9 cellular contexts compared by ENCODE assay signal in genomic region chr17:43983515-43984411, GRCh38. TPM values are rescaled to one million over a fixed set of nuclear protein-coding genes. Genes with fewer than 3 reads are reported as not detected.
DNase-seq lines count a peak whose midpoint lies in the region; ATAC-seq, FAIRE-seq and TF ChIP-seq lines count a peak whose summit lies in the region.
"Had no signal": no experiment of that assay in that cellular context is flagged by ENCODE, and none has a peak within 500 bp of the region (broad histone marks: within the 10 kb centered on the region; RNA-seq: fewer than 3 reads in every experiment).

No MANE protein-coding gene starts in this region.

- H3K27ac Mint-ChIP-seq in mesothelial cell of epicardium, result no peak overlapping the region
- H3K27ac Mint-ChIP-seq: stimulated activated naive CD8-positive, alpha-beta T cell treated with anti-CD3 and anti-CD28 coated beads, Interleukin-15, Interleukin-2, amounts not matched to agents 100 ng/mL and 50 ng/mL, for 24 hours had no signal

- H3K4me1 ChIP-seq in ACC112 (ENCODE audit: control insufficient read depth, insufficient read depth, low read length, unreplicated experiment), result no peaks in the 10 kb centered on the region

- H3K36me3 ChIP-seq in ACC112 (ENCODE audit: insufficient read depth, low read length), result no peaks in the 10 kb centered on the region

- no peaks in the 10 kb centered on the region for H3K79me2 ChIP-seq in ACC112 (ENCODE audit: control insufficient read depth, insufficient read depth, low read length, unreplicated experiment)

- H3K9me3 Mint-ChIP-seq in mesothelial cell of epicardium, result no peaks in the 10 kb centered on the region
- H3K9me3 Mint-ChIP-seq: stimulated activated naive CD8-positive, alpha-beta T cell treated with anti-CD3 and anti-CD28 coated beads, Interleukin-15, Interleukin-2, amounts not matched to agents 100 ng/mL and 50 ng/mL, for 24 hours had no signal

- no peaks in the 10 kb centered on the region for H3K4me1 Mint-ChIP-seq in mesothelial cell of epicardium

- TF ChIP-seq CTCF in HFF-Myc (IDR thresholded peaks at IDR 0.05; ENCODE audit: low read depth, low read length, missing control alignments) (peak; percentile 40), choroid plexus epithelial cell (conservative IDR thresholded peaks at IDR 0.05; ENCODE audit: low read depth, low read length) (peak; percentile 52), mesothelial cell of epicardium (IDR thresholded peaks at IDR 0.05; ENCODE audit: unreplicated experiment) (no peak)

- no peaks in the 10 kb centered on the region for H3K36me3 Mint-ChIP-seq in mesothelial cell of epicardium

- peak overlapping the region; percentile 50 for H3K4me3 Mint-ChIP-seq in mesothelial cell of epicardium

- peak overlapping the region; percentile 84 for H2AFZ ChIP-seq in ACC112 (ENCODE audit: low read length, unreplicated experiment)

- peaks cover 97% of the 10 kb centered on the region for H3K27me3 Mint-ChIP-seq in mesothelial cell of epicardium (ENCODE audit: low read depth)

- peaks cover 38% of the 10 kb centered on the region for H3K27me3 ChIP-seq in ACC112 (ENCODE audit: insufficient read depth, low read length)

- H3K4me3 ChIP-seq in ACC112 (ENCODE audit: low read depth, low read length) (peak overlapping the region; percentile 74), HFF-Myc (replicated peaks; ENCODE audit: low read depth, low read length) (peak overlapping the region; percentile 38), choroid plexus epithelial cell (ENCODE audit: low read depth, low read length) (peak overlapping the region; percentile 51)

- H3K27ac ChIP-seq in ACC112 (ENCODE audit: low read depth, low read length), result no peak overlapping the region

- DNase-seq in HFF-Myc (ENCODE audit: extremely low read depth, low read depth), result no peak
- DNase-seq in choroid plexus epithelial cell (ENCODE audit: low read depth), result no peak
- DNase-seq in mesothelial cell of epicardium (ENCODE audit: low spot score in 2 of 2, unreplicated experiment in 2 of 2), result peak in 1 of 2 experiments; percentile 48
- DNase-seq in HTR-8/SVneo (ENCODE audit: insufficient read length, low spot score), result no peak
- no peak for DNase-seq in NCI-H446 treated with DMSO at 0.1 percent for 48 hours (lab: John Stamatoyannopoulos, UW)

- ATAC-seq in HG03432 (IDR thresholded peaks at IDR 0.05; ENCODE audit: unreplicated experiment) (no peak), GM19023 (IDR thresholded peaks at IDR 0.05; ENCODE audit: unreplicated experiment) (no peak)

- FAIRE-seq in HTR-8/SVneo (lab: Jason Lieb, UNC), result no peak

RNA-seq across cellular contexts. Expression of gene NAGS, which starts 20.7 kb away (rescaled TPM):
- total RNA-seq in mesothelial cell of epicardium, result 0.42 to 0.88 TPM (median 0.82 TPM) in 3 replicates

RNA-seq across cellular contexts. Expression of gene PYY, which starts 30.0 kb away (rescaled TPM):
- total RNA-seq in mesothelial cell of epicardium, result not detected in 3 replicates

RNA-seq across cellular contexts. Expression of gene TMEM101, which starts 31.0 kb away (rescaled TPM):
- total RNA-seq in mesothelial cell of epicardium, result 34.2 to 36.4 TPM (median 35.8 TPM) in 3 replicates

RNA-seq across cellular contexts. Expression of gene PPY, which starts 41.5 kb away (rescaled TPM):
- total RNA-seq in mesothelial cell of epicardium, result not detected in 3 replicates
